ENCODE assay signal across 11 cellular contexts in genomic region chr11:68258363-68258765, GRCh38.
"Had no signal": no experiment of that assay in that cellular context is flagged by ENCODE, and none has a peak within 500 bp of the region (broad histone marks: within the 10 kb centered on the region; RNA-seq: fewer than 3 reads in every experiment).

No MANE protein-coding gene starts in this region.

- H3K36me3 ChIP-seq: ovary had no signal

- H3K9me3 Mint-ChIP-seq: activated T-helper 17 cell treated with anti-CD3 and anti-CD28 coated beads, Interleukin-2, amount 50 U/mL, for 72 hours; neural crest cell; T-helper 2 cell treated with Interferon-gamma antibody and Interleukin-4, amounts not matched to agents 5 μg/mL and 100 μg/mL, for 36 hours had no signal

- H3K4me3 ChIP-seq: ovary had no signal

- H3K4me3 Mint-ChIP-seq: activated T-helper 17 cell treated with anti-CD3 and anti-CD28 coated beads, Interleukin-2, amount 50 U/mL, for 72 hours; neural crest cell; T-helper 2 cell treated with Interferon-gamma antibody and Interleukin-4, amounts not matched to agents 5 μg/mL and 100 μg/mL, for 36 hours had no signal

- H3K27me3 Mint-ChIP-seq: activated T-helper 17 cell treated with anti-CD3 and anti-CD28 coated beads, Interleukin-2, amount 50 U/mL, for 72 hours had no signal

- DNase-seq: activated naive CD4-positive, alpha-beta T cell treated with anti-CD3 and anti-CD28 coated beads, Interleukin-2, amount 50 U/mL, for 16 hours; foreskin fibroblast; glutamatergic neuron; hypothalamus; midbrain; stimulated activated CD4-positive, alpha-beta T cell treated with anti-CD3 and anti-CD28 coated beads, Interleukin-1b, Interleukin-23, amount 100 ng/mL, for 48 hours; transverse colon had no signal

- H3K9me3 ChIP-seq: ovary, transverse colon had no signal

- H3K27ac Mint-ChIP-seq: activated T-helper 17 cell treated with anti-CD3 and anti-CD28 coated beads, Interleukin-2, amount 50 U/mL, for 72 hours; T-helper 2 cell treated with Interferon-gamma antibody and Interleukin-4, amounts not matched to agents 5 μg/mL and 100 μg/mL, for 36 hours had no signal

- H3K27me3 ChIP-seq: ovary, transverse colon had no signal
